Comparison of ENCODE assay signal across 8 cellular contexts in the genomic region with DNA sequence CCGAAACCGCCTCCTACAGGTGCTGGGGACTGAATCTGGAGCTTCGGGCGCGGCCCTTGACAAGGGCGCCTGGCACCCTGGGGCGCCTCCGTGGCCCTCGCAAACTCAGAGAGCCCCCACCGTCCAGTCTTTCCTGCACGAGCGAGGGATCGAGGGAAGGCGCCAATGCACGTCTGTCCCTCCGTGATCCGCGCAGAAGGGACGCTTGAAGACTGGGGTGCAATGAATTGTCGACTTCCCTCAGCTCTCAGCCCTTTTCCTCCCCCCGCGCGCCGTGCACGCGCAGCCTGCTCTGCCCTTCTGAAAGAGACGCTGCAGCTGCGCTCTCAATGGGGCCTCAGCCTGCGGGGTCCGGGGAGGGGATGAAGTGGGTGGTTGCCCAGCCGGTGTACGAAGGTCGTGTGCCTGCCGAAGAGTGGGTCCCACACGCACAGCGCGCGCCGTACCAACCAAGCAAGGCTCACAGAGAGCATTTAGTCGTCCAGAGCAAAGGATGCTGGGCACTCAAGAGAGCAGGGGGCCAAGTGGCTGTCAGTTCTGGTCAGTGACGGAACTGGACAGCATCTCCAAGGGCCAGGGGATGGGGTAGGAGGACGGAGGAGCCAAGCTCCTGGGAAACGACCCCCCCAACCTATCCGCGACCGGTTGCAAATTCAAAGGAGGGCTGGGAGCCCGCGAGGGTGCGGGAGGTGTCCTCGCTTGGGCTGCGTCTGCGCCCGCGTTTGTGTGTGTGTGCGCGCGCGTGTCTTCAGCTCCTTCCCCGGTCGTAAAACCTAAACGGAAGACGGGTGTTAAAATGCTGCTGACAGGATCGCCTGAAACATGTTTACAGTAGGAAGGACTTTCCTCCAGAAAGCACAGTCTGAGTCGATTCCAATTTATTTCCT. TPM values are rescaled to one million over a fixed set of nuclear protein-coding genes. Genes with fewer than 3 reads are reported as not detected.
DNase-seq lines count a peak whose midpoint lies in the region; ATAC-seq and TF ChIP-seq lines count a peak whose summit lies in the region.

No MANE protein-coding gene starts in this region.

- no peak for TF ChIP-seq CTCF in Panc1 (IDR thresholded peaks at IDR 0.05)

- peak; percentile 42 for ATAC-seq in GM21529 (IDR thresholded peaks at IDR 0.05; ENCODE audit: unreplicated experiment)
- ATAC-seq in Panc1: peak; percentile 73
- peak; percentile 60 for ATAC-seq in left ventricle myocardium superior

- no peaks in the 10 kb centered on the region for H3K36me3 ChIP-seq in HUES48 (ENCODE audit: control insufficient read depth, insufficient read depth, low read length)
- no peaks in the 10 kb centered on the region for H3K36me3 ChIP-seq in Panc1 (ENCODE audit: control insufficient read depth, insufficient read depth, low read length)

- CTCF ChIA-PET in Panc1 (lab: Charles Lee): interaction anchor here (0.6 to 1.4 kb wide), 16 partner anchors 10 to 1364 kb away, joined by 3 to 18 read pairs (median 5); no protein-coding TSS in a partner anchor

- H3K4me1 ChIP-seq in HUES48 (ENCODE audit: control insufficient read depth, insufficient read depth, low read length) (peaks cover 10% of the 10 kb centered on the region; the same call in 1 of the 2 replicates), Panc1 (ENCODE audit: control insufficient read depth, insufficient read depth, low read length) (peaks cover 22% of the 10 kb centered on the region)

- H3K9ac ChIP-seq in HUES48 (ENCODE audit: low read depth, low read length): peak overlapping the region; percentile 59; the same call in 1 of the 2 replicates

- intact Hi-C loops in Panc1 (cut with micrococcal nuclease; ENCODE audit: unreplicated experiment): loop anchor here (2.0 to 5.0 kb wide), 2 partner anchors 711 to 1027 kb away; no protein-coding TSS in a partner anchor
- intact Hi-C loops in left ventricle myocardium superior (cut with micrococcal nuclease): loop anchor here (10.0 kb wide), 1 partner anchor 713 kb away; no protein-coding TSS in a partner anchor
- intact Hi-C loops in posterior vena cava (cut with DNase I): loop anchor here (10.0 kb wide), 1 partner anchor 1023 kb away; no protein-coding TSS in a partner anchor

- H3K27ac ChIP-seq in HUES48 (ENCODE audit: low read depth, low read length) (peak overlapping the region; percentile 11), Panc1 (ENCODE audit: low read length) (peak overlapping the region; percentile 92)

- peak overlapping the region; percentile 88 for H3K4me3 ChIP-seq in HUES48 (ENCODE audit: low read depth, low read length)
- H3K4me3 ChIP-seq in Panc1 (ENCODE audit: low read depth in 2 of 2, low read length in 2 of 2): peak overlapping the region; percentile 81 to 92

- POLR2A ChIA-PET in Panc1 (lab: Charles Lee): interaction anchor here (0.6 to 0.7 kb wide), 3 partner anchors 373 to 1062 kb away, joined by 3 to 27 read pairs (median 14); no protein-coding TSS in a partner anchor

- no TSS peak for BruUV-seq in Panc1 (replicated peaks; lab: Mats Ljungman, UMichigan)

- in situ Hi-C loops in Panc1 (cut with HindIII; ENCODE audit: low pct_unique_long_range_greater_than_20kb, low sequenced_read_pairs): no loop called here

- peaks cover 27% of the 10 kb centered on the region for H3K27me3 ChIP-seq in HUES48 (ENCODE audit: control insufficient read depth, insufficient read depth, low read length)
- no peaks in the 10 kb centered on the region for H3K27me3 ChIP-seq in Panc1 (ENCODE audit: control insufficient read depth, insufficient read depth, low read length)

- DNase-seq in GM03348 (ENCODE audit: low spot score): peak; percentile 58
- DNase-seq in Panc1 (ENCODE audit: low read depth, low spot score): no peak
- DNase-seq in amygdala (lab: John Stamatoyannopoulos, UW): peak in 46 of 56 donors; percentile 22 to 81 (median 53)
- DNase-seq in left ventricle myocardium superior: peak; percentile 72
- peak; percentile 86 for DNase-seq in posterior vena cava (ENCODE audit: low spot score)
- no peak for DNase-seq in epidermal melanocyte (ENCODE audit: insufficient read length, low spot score)

- H3K9me3 ChIP-seq in HUES48 (ENCODE audit: control insufficient read depth, insufficient read depth, low read length) (no peaks in the 10 kb centered on the region), Panc1 (ENCODE audit: control insufficient read depth, insufficient read depth, low read depth, low read length) (no peaks in the 10 kb centered on the region)

RNA-seq across cellular contexts. Expression of a gene that starts 5.4 kb away (rescaled TPM):
- 71.9 TPM for total RNA-seq in Panc1 (2021; ENCODE audit: unreplicated experiment)
- 51.6 TPM for polyA plus RNA-seq in Panc1 (2012; ENCODE audit: insufficient read length)
- total RNA-seq in left ventricle myocardium superior: 10.0 TPM
- total RNA-seq in posterior vena cava: 10 to 100 TPM in 1 of 2 donors, 1 to 10 TPM in 1; 7.4 to 10.3 TPM

Comparison
In these comparisons a context has a peak if more than half of its experiments do, and no peak if none do; other contexts are left out.
1. DNase-seq: peak in GM03348 (single experiment), amygdala (46 of 56), left ventricle myocardium superior (single experiment) and posterior vena cava (single experiment); none in Panc1 (single experiment) and epidermal melanocyte (single experiment).
2. Peak in every context shown above with its lines, with median percentiles within 50 percentile points of each other: ATAC-seq.